Comparison of ENCODE assay signal across 9 cellular contexts in the genomic region with DNA sequence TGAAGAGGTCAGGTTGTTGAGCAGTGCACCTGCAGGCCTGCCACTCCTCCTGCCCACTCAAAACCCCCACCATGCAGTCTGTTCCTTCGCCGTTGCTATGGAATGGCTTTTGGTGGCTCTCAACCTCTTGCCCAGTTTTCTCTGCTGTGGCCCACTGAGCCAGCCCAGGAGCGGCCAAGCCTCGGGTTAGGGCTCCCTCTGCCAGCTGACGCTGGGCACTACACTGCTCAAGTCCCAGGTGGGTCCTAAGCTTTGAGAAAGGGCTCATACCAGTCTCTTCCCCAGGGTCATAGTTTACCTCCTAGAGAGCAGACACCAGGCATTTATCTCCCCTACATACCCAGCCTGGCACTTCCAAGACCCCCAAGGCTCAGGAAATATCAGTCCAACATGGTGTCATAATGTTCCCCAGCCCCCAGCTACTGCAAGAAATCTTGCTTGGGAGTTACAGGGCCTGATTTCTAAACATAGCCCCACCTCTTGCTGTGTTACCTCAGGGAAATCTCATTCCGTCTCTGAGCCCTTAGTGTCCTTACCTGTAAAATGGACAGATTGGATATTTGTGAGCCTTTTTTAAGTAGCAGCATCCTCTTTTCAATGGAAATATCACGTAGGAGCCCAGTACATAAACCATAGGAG. TPM values are rescaled to one million over a fixed set of nuclear protein-coding genes. Genes with fewer than 3 reads are reported as not detected.
DNase-seq lines count a peak whose midpoint lies in the region; ATAC-seq and TF ChIP-seq lines count a peak whose summit lies in the region.
"Had no signal": no experiment of that assay in that cellular context is flagged by ENCODE, and none has a peak within 500 bp of the region (broad histone marks: within the 10 kb centered on the region; RNA-seq: fewer than 3 reads in every experiment).

No MANE protein-coding gene starts in this region.

- intact Hi-C loops in activated CD8-positive, alpha-beta T cell treated with anti-CD3 and anti-CD28 coated beads for 36 hours (cut with micrococcal nuclease), result loop anchor here (5.0 kb wide), 1 partner anchor 139 kb away; no protein-coding TSS in a partner anchor

- CTCF ChIA-PET in activated CD8-positive, alpha-beta T cell treated with anti-CD3 and anti-CD28 coated beads for 36 hours (lab: Charles Lee), result interaction anchor here (0.6 to 3.0 kb wide), 4 partner anchors 11 to 138 kb away, joined by 3 to 36 read pairs (median 3); no protein-coding TSS in a partner anchor

- H3K36me3 ChIP-seq in H7 (replicated peaks; ENCODE audit: control insufficient read depth, insufficient read depth, low read length), result no peaks in the 10 kb centered on the region
- no peaks in the 10 kb centered on the region for H3K36me3 ChIP-seq in parathyroid adenoma (ENCODE audit: control insufficient read depth, insufficient read depth, low read length)
- H3K36me3 ChIP-seq: BLaER1 treated with 17β-estradiol and CSF1 and Interleukin-3, amounts not matched to agents 10 nM and 100 nM had no signal

- H2AFZ ChIP-seq in parathyroid adenoma, result no peak overlapping the region

- no peaks in the 10 kb centered on the region for H3K4me1 Mint-ChIP-seq in activated CD8-positive, alpha-beta T cell treated with anti-CD3 and anti-CD28 coated beads for 36 hours (ENCODE audit: low read depth)

- peak; percentile 25 to 45 for DNase-seq in NCI-H187 (lab: John Stamatoyannopoulos, UW)
- DNase-seq in NCI-H187 treated with DMSO at 0.1 percent for 48 hours (lab: John Stamatoyannopoulos, UW), result no peak
- DNase-seq in H7, result peak; percentile 94
- DNase-seq in NCI-H146 (lab: John Stamatoyannopoulos, UW), result peak; percentile 65
- DNase-seq in activated CD8-positive, alpha-beta T cell treated with anti-CD3 and anti-CD28 coated beads for 36 hours, result peak; percentile 47
- DNase-seq in foreskin keratinocyte, result peak in 1 of 2 donors; percentile 25

- no peaks in the 10 kb centered on the region for H3K9me3 Mint-ChIP-seq in activated CD8-positive, alpha-beta T cell treated with anti-CD3 and anti-CD28 coated beads for 36 hours

- H3K27ac Mint-ChIP-seq in activated CD8-positive, alpha-beta T cell treated with anti-CD3 and anti-CD28 coated beads for 36 hours, result no peak overlapping the region

- H3K9me3 ChIP-seq in parathyroid adenoma (ENCODE audit: control insufficient read depth, low read length), result no peaks in the 10 kb centered on the region
- H3K9me3 ChIP-seq: BLaER1 treated with 17β-estradiol and CSF1 and Interleukin-3, amounts not matched to agents 10 nM and 100 nM had no signal

- no peaks in the 10 kb centered on the region for H3K36me3 Mint-ChIP-seq in activated CD8-positive, alpha-beta T cell treated with anti-CD3 and anti-CD28 coated beads for 36 hours (ENCODE audit: low read depth)

- no peak overlapping the region for H3K9ac ChIP-seq in parathyroid adenoma
- H3K9ac ChIP-seq: BLaER1 treated with 17β-estradiol and CSF1 and Interleukin-3, amounts not matched to agents 10 nM and 100 nM had no signal

- no peaks in the 10 kb centered on the region for H3K27me3 Mint-ChIP-seq in activated CD8-positive, alpha-beta T cell treated with anti-CD3 and anti-CD28 coated beads for 36 hours

- peak; percentile 75 for ATAC-seq in activated CD8-positive, alpha-beta T cell treated with anti-CD3 and anti-CD28 coated beads for 36 hours
- peak; percentile 73 for ATAC-seq in foreskin keratinocyte
- ATAC-seq in GM21737 (IDR thresholded peaks at IDR 0.05; ENCODE audit: unreplicated experiment), result no peak

- no peaks in the 10 kb centered on the region for H3K4me1 ChIP-seq in foreskin keratinocyte
- peaks cover 24% of the 10 kb centered on the region for H3K4me1 ChIP-seq in parathyroid adenoma

- H3K4me3 ChIP-seq in H7 (ENCODE audit: insufficient read depth, low read depth, low read length) (no peak overlapping the region), parathyroid adenoma (ENCODE audit: low read depth, low read length) (no peak overlapping the region)
- H3K4me3 ChIP-seq: BLaER1 treated with 17β-estradiol and CSF1 and Interleukin-3, amounts not matched to agents 10 nM and 100 nM had no signal

- H3K27me3 ChIP-seq in H7 (ENCODE audit: control insufficient read depth, insufficient read depth, low read length) (no peaks in the 10 kb centered on the region), foreskin keratinocyte (no peaks in the 10 kb centered on the region), parathyroid adenoma (ENCODE audit: control insufficient read depth, insufficient read depth, low read length) (no peaks in the 10 kb centered on the region)
- H3K27me3 ChIP-seq: BLaER1 treated with 17β-estradiol and CSF1 and Interleukin-3, amounts not matched to agents 10 nM and 100 nM had no signal

- no peaks in the 10 kb centered on the region for H3K79me2 ChIP-seq in parathyroid adenoma

- H3K27ac ChIP-seq in foreskin keratinocyte (no peak overlapping the region), parathyroid adenoma (no peak overlapping the region)
- H3K27ac ChIP-seq: BLaER1 treated with 17β-estradiol and CSF1 and Interleukin-3, amounts not matched to agents 10 nM and 100 nM had no signal

- no peak overlapping the region for H3K4me2 ChIP-seq in parathyroid adenoma (ENCODE audit: low read length)
- H3K4me2 ChIP-seq: BLaER1 treated with 17β-estradiol and CSF1 and Interleukin-3, amounts not matched to agents 10 nM and 100 nM had no signal

- TF ChIP-seq CTCF in activated CD8-positive, alpha-beta T cell treated with anti-CD3 and anti-CD28 coated beads for 36 hours (IDR thresholded peaks at IDR 0.05), result peak; percentile 34
- TF ChIP-seq CTCF in foreskin keratinocyte (conservative IDR thresholded peaks at IDR 0.05), result peak; percentile 72
- peak; percentile 76 for TF ChIP-seq CTCF in parathyroid adenoma (IDR thresholded peaks at IDR 0.05)

- H3K4me3 Mint-ChIP-seq in activated CD8-positive, alpha-beta T cell treated with anti-CD3 and anti-CD28 coated beads for 36 hours, result no peak overlapping the region

- POLR2A ChIA-PET in activated CD8-positive, alpha-beta T cell treated with anti-CD3 and anti-CD28 coated beads for 36 hours (lab: Charles Lee), result no interaction called here

RNA-seq across cellular contexts. Expression of gene TSPAN11, which starts 59.4 kb away (rescaled TPM):
- total RNA-seq in H7 (2014; rRNA removed; shearing (Covaris generic)), result 0.42 and 0.67 TPM in 2 replicates
- not detected for total RNA-seq in activated CD8-positive, alpha-beta T cell treated with anti-CD3 and anti-CD28 coated beads for 36 hours
- not detected in 2 replicates for total RNA-seq in foreskin keratinocyte
- 0.02 TPM in 1 of 2 replicates, not detected in the other for polyA plus RNA-seq in foreskin keratinocyte
